ENCODE assay signal across 9 cellular contexts in genomic region chr20:44028868-44029847, GRCh38.
DNase-seq lines count a peak whose midpoint lies in the region; ATAC-seq and TF ChIP-seq lines count a peak whose summit lies in the region.
"Had no signal": no experiment of that assay in that cellular context is flagged by ENCODE, and none has a peak within 500 bp of the region (broad histone marks: within the 10 kb centered on the region; RNA-seq: fewer than 3 reads in every experiment).

No MANE protein-coding gene starts in this region.

- intact Hi-C loops in body of pancreas (cut with DNase I), result no loop called here
- intact Hi-C loops in esophagus squamous epithelium (cut with DNase I), result no loop called here

- no peak overlapping the region for H2BK12ac ChIP-seq in mesenchymal stem cell (ENCODE audit: low read length in 2 of 2)

- peak overlapping the region; percentile 18 for H4K91ac ChIP-seq in mesenchymal stem cell (ENCODE audit: low read length)

- no peak for TF ChIP-seq POLR2A in body of pancreas (IDR thresholded peaks at IDR 0.05)
- no peak for TF ChIP-seq POLR2A in esophagus squamous epithelium (IDR thresholded peaks at IDR 0.05)

- TF ChIP-seq CTCF in GM13977 (IDR thresholded peaks at IDR 0.05; ENCODE audit: extremely low read depth, insufficient read depth, missing control alignments) (no peak), body of pancreas (IDR thresholded peaks at IDR 0.05) (no peak), esophagus squamous epithelium (IDR thresholded peaks at IDR 0.05) (no peak)

- DNase-seq in GM13977 (ENCODE audit: low spot score) (peak; percentile 24), NCI-H1436 (lab: John Stamatoyannopoulos, UW) (peak; percentile 8), mesenchymal stem cell (no peak), body of pancreas (no peak), esophagus squamous epithelium (lab: John Stamatoyannopoulos, UW) (no peak), NCI-H1105 treated with DMSO at 0.1 percent for 48 hours (lab: John Stamatoyannopoulos, UW) (no peak)
- DNase-seq: NCI-H2029 had no signal

- 82% methylated on average over 14 of the region's 14 CpGs for WGBS in mesenchymal stem cell
- WGBS in body of pancreas, 2 donors, result 53 to 55% methylated on average over 13 to 14 of the region's 14 CpGs
- 53 to 72% methylated on average over 8 to 12 of the region's 14 CpGs for WGBS in esophagus squamous epithelium, 2 donors

- no peak overlapping the region for H3K4ac ChIP-seq in mesenchymal stem cell (ENCODE audit: low read depth in 1 of 2, low read length in 2 of 2)

- H3K18ac ChIP-seq in mesenchymal stem cell (ENCODE audit: low read depth in 1 of 2, low read length in 2 of 2), result peak overlapping the region in 1 of 2 experiments; percentile 63

- H3K23ac ChIP-seq in mesenchymal stem cell (ENCODE audit: low read length in 2 of 2), result peak overlapping the region in 1 of 2 experiments; percentile 32

- H3K9me3 ChIP-seq in mesenchymal stem cell (ENCODE audit: control insufficient read depth, low read length), result peaks cover 2% of the 10 kb centered on the region
- no peaks in the 10 kb centered on the region for H3K9me3 ChIP-seq in body of pancreas
- H3K9me3 ChIP-seq in esophagus squamous epithelium, result no peaks in the 10 kb centered on the region

- no peak overlapping the region for H2BK5ac ChIP-seq in mesenchymal stem cell (ENCODE audit: low read depth, low read length, poor library complexity, severe bottlenecking)

- H3K14ac ChIP-seq in mesenchymal stem cell (ENCODE audit: low read length in 2 of 2), result peak overlapping the region in 1 of 2 experiments; percentile 92

- no peak overlapping the region for H3K4me2 ChIP-seq in mesenchymal stem cell (ENCODE audit: low read length, poor library complexity, severe bottlenecking)

- no peak overlapping the region for H3K4me3 ChIP-seq in mesenchymal stem cell (ENCODE audit: insufficient read depth in 1 of 2, low read depth in 1 of 2, low read length in 2 of 2)
- H3K4me3 ChIP-seq in body of pancreas, result no peak overlapping the region
- no peak overlapping the region for H3K4me3 ChIP-seq in esophagus squamous epithelium

- H3K9ac ChIP-seq in mesenchymal stem cell (ENCODE audit: low read length), result no peak overlapping the region

- ATAC-seq in GM21381 (IDR thresholded peaks at IDR 0.05; ENCODE audit: unreplicated experiment) (peak; percentile 54), body of pancreas (no peak), HG02642 (IDR thresholded peaks at IDR 0.05; ENCODE audit: poor library complexity, unreplicated experiment) (no peak)

- H3K36me3 ChIP-seq in mesenchymal stem cell (ENCODE audit: control insufficient read depth in 1 of 2, insufficient read depth in 2 of 2, low read depth in 1 of 2, low read length in 2 of 2) (no peaks in the 10 kb centered on the region), body of pancreas (replicated peaks in 1 of 2; ENCODE audit: insufficient read depth in 1 of 2, low read depth in 2 of 2) (no peaks in the 10 kb centered on the region), esophagus squamous epithelium (no peaks in the 10 kb centered on the region)

- H4K8ac ChIP-seq in mesenchymal stem cell (ENCODE audit: low read length), result peak overlapping the region; percentile 13

- H3K79me1 ChIP-seq in mesenchymal stem cell (replicated peaks; ENCODE audit: low read length, poor library complexity, severe bottlenecking), result no peaks in the 10 kb centered on the region

- H2BK120ac ChIP-seq in mesenchymal stem cell (ENCODE audit: low read depth, low read length), result no peak overlapping the region

- H2AFZ ChIP-seq in mesenchymal stem cell (ENCODE audit: low read depth, low read length), result no peak overlapping the region

- H3K27ac ChIP-seq in mesenchymal stem cell (ENCODE audit: low read length, poor library complexity, severe bottlenecking), result no peak overlapping the region
- no peak overlapping the region for H3K27ac ChIP-seq in body of pancreas
- H3K27ac ChIP-seq in esophagus squamous epithelium, result no peak overlapping the region

- H3K4me1 ChIP-seq in mesenchymal stem cell (ENCODE audit: control insufficient read depth, insufficient read depth, low read depth, low read length) (no peaks in the 10 kb centered on the region), body of pancreas (no peaks in the 10 kb centered on the region), esophagus squamous epithelium (peaks cover 0 to 5% (median 0%) of the 10 kb centered on the region in 3 donors)

- H2AK5ac ChIP-seq in mesenchymal stem cell (ENCODE audit: low read length, severe bottlenecking), result no peak overlapping the region

- in situ Hi-C loops in GM13977 (cut with MboI; ENCODE audit: low pct_unique_long_range_greater_than_20kb, low sequenced_read_pairs, unreplicated experiment), result no loop called here

- H3K27me3 ChIP-seq in mesenchymal stem cell (ENCODE audit: control insufficient read depth in 1 of 2, insufficient read depth in 1 of 2, low read length in 2 of 2) (peaks cover 23 to 63% of the 10 kb centered on the region in 2 experiments), body of pancreas (no peaks in the 10 kb centered on the region), esophagus squamous epithelium (peaks cover 0 to 4% (median 0%) of the 10 kb centered on the region in 4 donors)

- no peak overlapping the region for H2BK15ac ChIP-seq in mesenchymal stem cell (ENCODE audit: low read depth, poor library complexity, severe bottlenecking)

Comparison
In these comparisons a context has a peak if more than half of its experiments do, and no peak if none do; other contexts are left out.
1. DNase-seq: peak in GM13977 (single experiment) and NCI-H1436 (single experiment); none in mesenchymal stem cell (single experiment), body of pancreas (0 of 4), esophagus squamous epithelium (single experiment) and NCI-H1105 treated with DMSO at 0.1 percent for 48 hours (single experiment).